Comparison of ENCODE assay signal across 2 cellular contexts in genomic region chr18:22466608-22467390, GRCh38.
TF ChIP-seq lines count a peak whose summit lies in the region.

No MANE protein-coding gene starts in this region.

TF ChIP-seq in HEK293T, 16 proteins besides CTCF, POLR2A, EP300 and RAD21 (continued from another document):
- TF ChIP-seq TARDBP (IDR thresholded peaks at IDR 0.05) (no peak), ZNF384 (IDR thresholded peaks at IDR 0.05) (no peak)
- TF ChIP-seq, protein P1, sequence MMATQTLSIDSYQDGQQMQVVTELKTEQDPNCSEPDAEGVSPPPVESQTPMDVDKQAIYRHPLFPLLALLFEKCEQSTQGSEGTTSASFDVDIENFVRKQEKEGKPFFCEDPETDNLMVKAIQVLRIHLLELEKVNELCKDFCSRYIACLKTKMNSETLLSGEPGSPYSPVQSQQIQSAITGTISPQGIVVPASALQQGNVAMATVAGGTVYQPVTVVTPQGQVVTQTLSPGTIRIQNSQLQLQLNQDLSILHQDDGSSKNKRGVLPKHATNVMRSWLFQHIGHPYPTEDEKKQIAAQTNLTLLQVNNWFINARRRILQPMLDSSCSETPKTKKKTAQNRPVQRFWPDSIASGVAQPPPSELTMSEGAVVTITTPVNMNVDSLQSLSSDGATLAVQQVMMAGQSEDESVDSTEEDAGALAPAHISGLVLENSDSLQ (IDR thresholded peaks at IDR 0.05) = no peak

TF ChIP-seq in WTC11, 78 proteins besides CTCF, POLR2A, EP300 and RAD21:
- TF ChIP-seq, protein P2, sequence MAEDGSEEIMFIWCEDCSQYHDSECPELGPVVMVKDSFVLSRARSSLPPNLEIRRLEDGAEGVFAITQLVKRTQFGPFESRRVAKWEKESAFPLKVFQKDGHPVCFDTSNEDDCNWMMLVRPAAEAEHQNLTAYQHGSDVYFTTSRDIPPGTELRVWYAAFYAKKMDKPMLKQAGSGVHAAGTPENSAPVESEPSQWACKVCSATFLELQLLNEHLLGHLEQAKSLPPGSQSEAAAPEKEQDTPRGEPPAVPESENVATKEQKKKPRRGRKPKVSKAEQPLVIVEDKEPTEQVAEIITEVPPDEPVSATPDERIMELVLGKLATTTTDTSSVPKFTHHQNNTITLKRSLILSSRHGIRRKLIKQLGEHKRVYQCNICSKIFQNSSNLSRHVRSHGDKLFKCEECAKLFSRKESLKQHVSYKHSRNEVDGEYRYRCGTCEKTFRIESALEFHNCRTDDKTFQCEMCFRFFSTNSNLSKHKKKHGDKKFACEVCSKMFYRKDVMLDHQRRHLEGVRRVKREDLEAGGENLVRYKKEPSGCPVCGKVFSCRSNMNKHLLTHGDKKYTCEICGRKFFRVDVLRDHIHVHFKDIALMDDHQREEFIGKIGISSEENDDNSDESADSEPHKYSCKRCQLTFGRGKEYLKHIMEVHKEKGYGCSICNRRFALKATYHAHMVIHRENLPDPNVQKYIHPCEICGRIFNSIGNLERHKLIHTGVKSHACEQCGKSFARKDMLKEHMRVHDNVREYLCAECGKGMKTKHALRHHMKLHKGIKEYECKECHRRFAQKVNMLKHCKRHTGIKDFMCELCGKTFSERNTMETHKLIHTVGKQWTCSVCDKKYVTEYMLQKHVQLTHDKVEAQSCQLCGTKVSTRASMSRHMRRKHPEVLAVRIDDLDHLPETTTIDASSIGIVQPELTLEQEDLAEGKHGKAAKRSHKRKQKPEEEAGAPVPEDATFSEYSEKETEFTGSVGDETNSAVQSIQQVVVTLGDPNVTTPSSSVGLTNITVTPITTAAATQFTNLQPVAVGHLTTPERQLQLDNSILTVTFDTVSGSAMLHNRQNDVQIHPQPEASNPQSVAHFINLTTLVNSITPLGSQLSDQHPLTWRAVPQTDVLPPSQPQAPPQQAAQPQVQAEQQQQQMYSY (CRISPR knock-in tag; IDR thresholded peaks at IDR 0.05) = no peak
- TF ChIP-seq, protein P3, sequence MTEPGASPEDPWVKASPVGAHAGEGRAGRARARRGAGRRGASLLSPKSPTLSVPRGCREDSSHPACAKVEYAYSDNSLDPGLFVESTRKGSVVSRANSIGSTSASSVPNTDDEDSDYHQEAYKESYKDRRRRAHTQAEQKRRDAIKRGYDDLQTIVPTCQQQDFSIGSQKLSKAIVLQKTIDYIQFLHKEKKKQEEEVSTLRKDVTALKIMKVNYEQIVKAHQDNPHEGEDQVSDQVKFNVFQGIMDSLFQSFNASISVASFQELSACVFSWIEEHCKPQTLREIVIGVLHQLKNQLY (CRISPR knock-in tag; IDR thresholded peaks at IDR 0.05) = no peak
- TF ChIP-seq ZNF138 (CRISPR knock-in tag; conservative IDR thresholded peaks at IDR 0.05) (no peak), ZNF219 (CRISPR knock-in tag; IDR thresholded peaks at IDR 0.05; ENCODE audit: borderline replicate concordance) (no peak)
